1 cellular context compared by ENCODE assay signal in the genomic region with DNA sequence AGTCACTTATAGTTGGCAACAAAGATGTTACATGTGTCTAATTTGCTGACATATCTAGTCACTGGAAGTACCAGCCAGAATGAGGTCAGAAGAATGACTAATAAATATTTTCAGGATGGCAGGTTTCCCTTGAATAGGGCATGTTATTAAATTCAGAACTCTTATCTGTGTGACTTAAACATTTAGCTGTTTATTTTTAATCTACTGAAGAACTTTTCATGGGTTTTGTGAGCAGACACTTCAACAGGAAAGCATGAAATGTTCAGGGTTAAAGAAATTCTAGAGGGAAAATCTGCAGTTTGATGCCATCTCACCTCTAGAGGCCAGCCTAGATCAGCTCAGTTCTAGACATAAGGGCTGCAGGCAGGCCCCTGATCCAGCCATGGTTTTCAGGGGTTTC.
TF ChIP-seq lines count a peak whose summit lies in the region.

No MANE protein-coding gene starts in this region.

TF ChIP-seq in HCT116, 20 proteins besides CTCF, POLR2A, EP300 and RAD21 (continued from another document):
- TF ChIP-seq, protein P1, sequence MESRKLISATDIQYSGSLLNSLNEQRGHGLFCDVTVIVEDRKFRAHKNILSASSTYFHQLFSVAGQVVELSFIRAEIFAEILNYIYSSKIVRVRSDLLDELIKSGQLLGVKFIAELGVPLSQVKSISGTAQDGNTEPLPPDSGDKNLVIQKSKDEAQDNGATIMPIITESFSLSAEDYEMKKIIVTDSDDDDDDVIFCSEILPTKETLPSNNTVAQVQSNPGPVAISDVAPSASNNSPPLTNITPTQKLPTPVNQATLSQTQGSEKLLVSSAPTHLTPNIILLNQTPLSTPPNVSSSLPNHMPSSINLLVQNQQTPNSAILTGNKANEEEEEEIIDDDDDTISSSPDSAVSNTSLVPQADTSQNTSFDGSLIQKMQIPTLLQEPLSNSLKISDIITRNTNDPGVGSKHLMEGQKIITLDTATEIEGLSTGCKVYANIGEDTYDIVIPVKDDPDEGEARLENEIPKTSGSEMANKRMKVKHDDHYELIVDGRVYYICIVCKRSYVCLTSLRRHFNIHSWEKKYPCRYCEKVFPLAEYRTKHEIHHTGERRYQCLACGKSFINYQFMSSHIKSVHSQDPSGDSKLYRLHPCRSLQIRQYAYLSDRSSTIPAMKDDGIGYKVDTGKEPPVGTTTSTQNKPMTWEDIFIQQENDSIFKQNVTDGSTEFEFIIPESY (IDR thresholded peaks at IDR 0.05; ENCODE audit: extremely low read depth, insufficient replicate concordance, low read length), result no peak
- TF ChIP-seq CBX3 (IDR thresholded peaks at IDR 0.05; ENCODE audit: low read depth) (no peak), ZNF274 (IDR thresholded peaks at IDR 0.05; ENCODE audit: low read depth, low read length) (no peak), SRF (IDR thresholded peaks at IDR 0.05; ENCODE audit: low read depth) (no peak), ZFX (IDR thresholded peaks at IDR 0.05) (no peak), EGR1 (IDR thresholded peaks at IDR 0.05; ENCODE audit: low read depth) (no peak), SIN3A (IDR thresholded peaks at IDR 0.05; ENCODE audit: low read depth) (no peak), FOSL1 (IDR thresholded peaks at IDR 0.05; ENCODE audit: low read depth) (no peak), POLR2AphosphoS5 (IDR thresholded peaks at IDR 0.05; ENCODE audit: low read depth, low read length) (no peak), EZH2phosphoT487 (IDR thresholded peaks at IDR 0.05; ENCODE audit: borderline replicate concordance) (no peak)
